In genomic region chr11:16703795-16704194, GRCh38 we compare ENCODE assay signal across 8 cellular contexts.
"Had no signal": no experiment of that assay in that cellular context is flagged by ENCODE, and none has a peak within 500 bp of the region (broad histone marks: within the 10 kb centered on the region; RNA-seq: fewer than 3 reads in every experiment).

No MANE protein-coding gene starts in this region.

- H3K36me3 Mint-ChIP-seq: IgD-negative memory B cell had no signal

- H3K4me2 ChIP-seq: KMS-11 had no signal

- H3K27me3 Mint-ChIP-seq: IgD-negative memory B cell had no signal

- DNase-seq: IMR-90, KBM-7, KG1 had no signal

- H3K27ac Mint-ChIP-seq: IgD-negative memory B cell had no signal

- H3K9me3 Mint-ChIP-seq: IgD-negative memory B cell had no signal

- H3K9ac ChIP-seq: KMS-11 had no signal

- ATAC-seq: HepG2 had no signal

- H3K4me3 Mint-ChIP-seq: IgD-negative memory B cell had no signal

- H3K27ac ChIP-seq: HL-60, KMS-11 had no signal

- FAIRE-seq: HepG2, HTR-8/SVneo had no signal
